Comparison of ENCODE assay signal across 11 cellular contexts in genomic region chr5:159916841-159917761, GRCh38. TPM values are rescaled to one million over a fixed set of nuclear protein-coding genes. Genes with fewer than 3 reads are reported as not detected.
DNase-seq lines count a peak whose midpoint lies in the region; ATAC-seq lines count a peak whose summit lies in the region.
"Had no signal": no experiment of that assay in that cellular context is flagged by ENCODE, and none has a peak within 500 bp of the region (broad histone marks: within the 10 kb centered on the region; RNA-seq: fewer than 3 reads in every experiment).

No MANE protein-coding gene starts in this region.

- H3K27ac Mint-ChIP-seq in IgD-negative memory B cell, result peak overlapping the region in 1 of 3 donors; percentile 2
- H3K27ac Mint-ChIP-seq in naive thymus-derived CD4-positive, alpha-beta T cell, result no peak overlapping the region

- H3K36me3 Mint-ChIP-seq in IgD-negative memory B cell, result peaks cover 2% of the 10 kb centered on the region
- no peaks in the 10 kb centered on the region for H3K36me3 Mint-ChIP-seq in naive thymus-derived CD4-positive, alpha-beta T cell

- peaks cover 39% of the 10 kb centered on the region for H3K27me3 ChIP-seq in ectodermal cell (ENCODE audit: control insufficient read depth, insufficient read depth, low read length, poor library complexity, severe bottlenecking)
- peaks cover 3 to 8% of the 10 kb centered on the region in 2 donors for H3K27me3 ChIP-seq in naive thymus-derived CD4-positive, alpha-beta T cell (ENCODE audit: control insufficient read depth in 2 of 2, insufficient read depth in 2 of 2, low read length in 2 of 2)

- POLR2A ChIA-PET in naive thymus-derived CD4-positive, alpha-beta T cell (lab: Charles Lee), result no interaction called here

- CTCF ChIA-PET in naive thymus-derived CD4-positive, alpha-beta T cell (lab: Charles Lee), result interaction anchor here (0.6 to 1.0 kb wide), 2 partner anchors 27 to 455 kb away, joined by 3 read pairs; no protein-coding TSS in a partner anchor

- ATAC-seq in naive thymus-derived CD4-positive, alpha-beta T cell, result no peak
- no peak for ATAC-seq in GM21528 (IDR thresholded peaks at IDR 0.05; ENCODE audit: low FRiP score, unreplicated experiment)

- peak overlapping the region; percentile 60 to 93 (median 78) for H3K4me3 Mint-ChIP-seq in IgD-negative memory B cell
- H3K4me3 Mint-ChIP-seq in naive thymus-derived CD4-positive, alpha-beta T cell, result peak overlapping the region; percentile 52 to 75 (median 66)

- peaks cover 25% of the 10 kb centered on the region for H3K27me3 Mint-ChIP-seq in IgD-negative memory B cell
- H3K27me3 Mint-ChIP-seq in naive thymus-derived CD4-positive, alpha-beta T cell, result peaks cover 59 to 67% (median 62%) of the 10 kb centered on the region in 5 donors

- no peaks in the 10 kb centered on the region for H3K4me1 ChIP-seq in ectodermal cell (ENCODE audit: control insufficient read depth, insufficient read depth, low read length)
- no peaks in the 10 kb centered on the region for H3K4me1 ChIP-seq in naive thymus-derived CD4-positive, alpha-beta T cell (ENCODE audit: control insufficient read depth in 2 of 2, insufficient read depth in 2 of 2, low read length in 2 of 2)

- DNase-seq in 8988T, result peak; percentile 45
- no peak for DNase-seq in naive thymus-derived CD4-positive, alpha-beta T cell
- DNase-seq in DMS79 treated with DMSO at 0.1 percent for 48 hours (lab: John Stamatoyannopoulos, UW), result no peak
- no peak for DNase-seq in HuH-7 (ENCODE audit: low spot score)
- no peak for DNase-seq in amygdala (lab: John Stamatoyannopoulos, UW)
- DNase-seq: GDM1, NCI-H2171 treated with DMSO at 0.1 percent for 48 hours had no signal

- peaks cover 0 to 7% (median 4%) of the 10 kb centered on the region in 3 donors for H3K4me1 Mint-ChIP-seq in IgD-negative memory B cell
- H3K4me1 Mint-ChIP-seq in naive thymus-derived CD4-positive, alpha-beta T cell, result peaks cover 4 to 15% (median 9%) of the 10 kb centered on the region in 7 donors

- no peaks in the 10 kb centered on the region for H3K9me3 ChIP-seq in ectodermal cell (ENCODE audit: control insufficient read depth, low read length)
- no peaks in the 10 kb centered on the region for H3K9me3 ChIP-seq in naive thymus-derived CD4-positive, alpha-beta T cell (ENCODE audit: control insufficient read depth in 2 of 3, low read length in 3 of 3)

- H3K9me3 Mint-ChIP-seq in IgD-negative memory B cell, result no peaks in the 10 kb centered on the region
- no peaks in the 10 kb centered on the region for H3K9me3 Mint-ChIP-seq in naive thymus-derived CD4-positive, alpha-beta T cell

- peak overlapping the region; percentile 38 for H3K4me3 ChIP-seq in ectodermal cell (ENCODE audit: insufficient read depth, low read depth, low read length)
- no peak overlapping the region for H3K4me3 ChIP-seq in naive thymus-derived CD4-positive, alpha-beta T cell (ENCODE audit: low read length)

- intact Hi-C loops in naive thymus-derived CD4-positive, alpha-beta T cell (cut with micrococcal nuclease), result loop anchor here (1.0 to 10.0 kb wide), 7 partner anchors 472 to 762 kb away; no protein-coding TSS in a partner anchor

- WGBS in ectodermal cell, 2 experiments, result 84 to 85% methylated on average over 36 of the region's 36 CpGs

- H3K36me3 ChIP-seq in ectodermal cell (ENCODE audit: control insufficient read depth, insufficient read depth, low read length), result no peaks in the 10 kb centered on the region
- H3K36me3 ChIP-seq in naive thymus-derived CD4-positive, alpha-beta T cell (ENCODE audit: control insufficient read depth in 2 of 3, insufficient read depth in 3 of 3, low read length in 3 of 3), result no peaks in the 10 kb centered on the region

- no peak overlapping the region for H3K27ac ChIP-seq in ectodermal cell (ENCODE audit: insufficient read depth, low read depth, low read length, poor library complexity, severe bottlenecking)
- no peak overlapping the region for H3K27ac ChIP-seq in naive thymus-derived CD4-positive, alpha-beta T cell (ENCODE audit: low read depth, low read length)

RNA-seq across cellular contexts. Expression of gene ADRA1B, which starts 0.8 kb away (rescaled TPM):
- not detected for polyA plus RNA-seq in IgD-negative memory B cell
- not detected for polyA plus RNA-seq in ectodermal cell (2013, experiment 1 of 4)
- 0.20 TPM for polyA plus RNA-seq in ectodermal cell (2013, experiment 2 of 4)
- polyA plus RNA-seq in ectodermal cell (2013, experiment 3 of 4), result not detected
- polyA plus RNA-seq in ectodermal cell (2013, experiment 4 of 4), result 0.41 TPM
- total RNA-seq in naive thymus-derived CD4-positive, alpha-beta T cell, result under 1 TPM in 1 of 5 experiments, not detected in 4; 0.10 TPM
- polyA plus RNA-seq in naive thymus-derived CD4-positive, alpha-beta T cell, result not detected
- total RNA-seq: mononuclear cell had no signal
